ENCODE assay signal across 1 cellular context in the genomic region with DNA sequence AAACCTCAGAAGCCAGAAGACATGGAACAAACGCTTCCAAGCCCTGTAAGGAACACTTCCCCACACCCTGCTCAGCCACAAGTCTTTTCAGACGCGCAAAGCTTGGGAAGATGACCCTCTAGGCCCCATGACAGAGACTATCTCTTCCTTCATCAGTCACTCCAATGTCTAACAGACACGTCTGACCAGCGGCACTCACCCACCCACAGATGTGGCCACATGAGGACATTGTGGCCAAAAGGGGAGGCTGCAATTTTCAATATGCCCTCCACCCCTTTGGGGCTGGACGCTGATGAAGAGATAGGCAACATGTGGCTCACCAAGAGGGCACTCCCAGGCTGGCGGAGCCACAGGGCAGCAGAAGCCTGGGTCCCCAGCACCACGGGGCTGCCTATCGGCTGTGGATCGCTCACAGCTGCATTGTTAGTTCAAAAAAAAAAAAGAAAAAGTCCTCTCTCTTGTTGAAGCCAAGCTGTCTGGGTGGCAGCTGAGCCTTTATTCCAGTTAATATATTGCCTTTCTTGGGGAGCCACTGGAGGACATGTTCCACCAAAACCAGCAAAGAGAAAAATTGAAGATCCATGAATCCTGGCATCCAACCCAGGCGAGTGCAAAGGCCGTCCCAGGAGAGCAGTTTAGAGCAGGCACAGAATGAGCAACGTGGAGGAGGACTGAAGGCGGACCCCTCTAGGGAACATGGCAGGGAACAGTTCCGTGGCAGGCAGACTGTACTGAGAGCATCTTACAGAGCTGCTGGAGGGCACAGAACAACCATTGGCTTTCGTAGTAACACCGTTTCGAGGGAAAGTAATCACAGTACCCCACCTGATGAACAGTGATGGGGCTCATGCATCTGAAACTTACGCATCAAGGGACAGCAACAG.
TF ChIP-seq lines count a peak whose summit lies in the region.

No MANE protein-coding gene starts in this region.

TF ChIP-seq in K562, 482 proteins besides CTCF, POLR2A, EP300 and RAD21 (continued from another document):
- TF ChIP-seq CHAMP1 (IDR thresholded peaks at IDR 0.05) (no peak), RCOR1 (IDR thresholded peaks at IDR 0.05; ENCODE audit: borderline replicate concordance in 1 of 2, low read depth in 2 of 2, low read length in 2 of 2) (0 out of 4 replicates have a peak, but pooled peaks of 1 of the 2 experiments have one; percentile 26), THRAP3 (IDR thresholded peaks at IDR 0.05; ENCODE audit: borderline replicate concordance) (no peak), ZNF766 (CRISPR knock-in tag; conservative IDR thresholded peaks at IDR 0.05) (peak; percentile 83), MAX (CRISPR knock-in tag; IDR thresholded peaks at IDR 0.05) (peak; percentile 32), NR2C2 (CRISPR knock-in tag; IDR thresholded peaks at IDR 0.05) (0 out of 2 replicates have a peak, but pooled peaks have one; percentile 17), NR2C2 (tag; IDR thresholded peaks at IDR 0.05) (no peak), MAZ (CRISPR knock-in tag; conservative IDR thresholded peaks at IDR 0.05 in 1 of 2, IDR thresholded peaks at IDR 0.05 in 1 of 2) (no peak), PBX2 (CRISPR knock-in tag; IDR thresholded peaks at IDR 0.05; ENCODE audit: low read depth) (no peak), PBX2 (tag; conservative IDR thresholded peaks at IDR 0.05; ENCODE audit: low read depth) (peak; percentile 32; the same call in 1 of the 2 replicates), MECOM (CRISPR knock-in tag; IDR thresholded peaks at IDR 0.05) (peak; percentile 94), CTBP1 (IDR thresholded peaks at IDR 0.05; ENCODE audit: borderline replicate concordance) (peak; percentile 48; the same call in 1 of the 2 replicates), MEIS2 (IDR thresholded peaks at IDR 0.05; ENCODE audit: partially characterized antibody) (peak; percentile 57), EGR1 (conservative IDR thresholded peaks at IDR 0.05) (peak; percentile 23; the same call in 1 of the 2 replicates)
- TF ChIP-seq, protein P1, sequence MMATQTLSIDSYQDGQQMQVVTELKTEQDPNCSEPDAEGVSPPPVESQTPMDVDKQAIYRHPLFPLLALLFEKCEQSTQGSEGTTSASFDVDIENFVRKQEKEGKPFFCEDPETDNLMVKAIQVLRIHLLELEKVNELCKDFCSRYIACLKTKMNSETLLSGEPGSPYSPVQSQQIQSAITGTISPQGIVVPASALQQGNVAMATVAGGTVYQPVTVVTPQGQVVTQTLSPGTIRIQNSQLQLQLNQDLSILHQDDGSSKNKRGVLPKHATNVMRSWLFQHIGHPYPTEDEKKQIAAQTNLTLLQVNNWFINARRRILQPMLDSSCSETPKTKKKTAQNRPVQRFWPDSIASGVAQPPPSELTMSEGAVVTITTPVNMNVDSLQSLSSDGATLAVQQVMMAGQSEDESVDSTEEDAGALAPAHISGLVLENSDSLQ (IDR thresholded peaks at IDR 0.05) = peak; percentile 21; the same call in 1 of the 2 replicates
- TF ChIP-seq, protein P2, sequence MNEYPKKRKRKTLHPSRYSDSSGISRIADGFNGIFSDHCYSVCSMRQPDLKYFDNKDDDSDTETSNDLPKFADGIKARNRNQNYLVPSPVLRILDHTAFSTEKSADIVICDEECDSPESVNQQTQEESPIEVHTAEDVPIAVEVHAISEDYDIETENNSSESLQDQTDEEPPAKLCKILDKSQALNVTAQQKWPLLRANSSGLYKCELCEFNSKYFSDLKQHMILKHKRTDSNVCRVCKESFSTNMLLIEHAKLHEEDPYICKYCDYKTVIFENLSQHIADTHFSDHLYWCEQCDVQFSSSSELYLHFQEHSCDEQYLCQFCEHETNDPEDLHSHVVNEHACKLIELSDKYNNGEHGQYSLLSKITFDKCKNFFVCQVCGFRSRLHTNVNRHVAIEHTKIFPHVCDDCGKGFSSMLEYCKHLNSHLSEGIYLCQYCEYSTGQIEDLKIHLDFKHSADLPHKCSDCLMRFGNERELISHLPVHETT (CRISPR knock-in tag; conservative IDR thresholded peaks at IDR 0.05 in 1 of 2, IDR thresholded peaks at IDR 0.05 in 1 of 2) = peak in 1 of 2 experiments; percentile 46; a peak in 1 of 4 replicates
TF ChIP-seq in K562: peak in this region for 12.
